ENCODE assay signal across 1 cellular context in the genomic region with DNA sequence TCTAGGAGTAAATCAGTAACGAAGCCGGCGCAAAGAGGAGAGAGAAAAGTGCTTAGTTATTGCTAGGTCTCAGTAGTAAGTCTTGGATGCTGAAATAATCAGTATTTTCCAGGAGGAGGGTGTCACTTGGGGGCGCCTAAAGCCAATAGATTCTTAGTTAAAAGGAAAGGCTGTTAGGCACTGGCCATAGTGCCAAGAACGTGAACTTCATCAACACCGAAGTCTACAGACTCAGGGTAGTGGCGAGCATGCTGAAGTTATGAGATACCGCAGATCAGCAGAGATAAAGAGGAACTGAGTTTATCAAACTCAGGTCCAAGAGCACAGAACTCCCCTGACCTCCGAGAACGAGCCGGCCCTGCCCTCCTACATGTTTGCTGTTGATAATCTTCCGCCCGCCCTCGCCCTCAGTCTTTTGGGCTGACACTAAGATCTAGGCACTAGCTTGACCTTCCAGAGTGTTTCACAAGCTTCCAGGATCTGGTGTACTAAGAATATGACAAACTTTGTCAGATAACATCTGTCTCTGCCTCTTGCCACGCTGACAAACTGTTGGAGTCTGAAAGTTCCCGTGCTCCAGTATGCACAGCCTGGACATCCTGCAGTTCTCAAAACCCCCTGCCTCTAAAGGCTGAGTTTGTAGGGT.
TF ChIP-seq lines count a peak whose summit lies in the region.

No MANE protein-coding gene starts in this region.

TF ChIP-seq in K562, 482 proteins besides CTCF, POLR2A, EP300 and RAD21 (continues in another document):
- peak in 1 of 2 experiments; percentile 19 for TF ChIP-seq E2F6 (IDR thresholded peaks at IDR 0.05; ENCODE audit: borderline replicate concordance in 1 of 2, extremely low read depth in 1 of 2, insufficient read depth in 1 of 2, insufficient read length in 1 of 2, low read depth in 1 of 2, low read length in 1 of 2, poor library complexity in 1 of 2, severe bottlenecking in 1 of 2)
- TF ChIP-seq HNRNPLL (IDR thresholded peaks at IDR 0.05; ENCODE audit: low read depth, low read length, poor library complexity, severe bottlenecking), result no peak
- no peak for TF ChIP-seq ZNF830 (CRISPR knock-in tag; IDR thresholded peaks at IDR 0.05)
- TF ChIP-seq LCOR (CRISPR knock-in tag; IDR thresholded peaks at IDR 0.05), result no peak
- TF ChIP-seq MEIS2 (IDR thresholded peaks at IDR 0.05; ENCODE audit: partially characterized antibody), result peak; percentile 61
- peak; percentile 90 for TF ChIP-seq ARID1B (IDR thresholded peaks at IDR 0.05)
- TF ChIP-seq HLTF (IDR thresholded peaks at IDR 0.05), result no peak
- peak; percentile 81 for TF ChIP-seq TCF3 (CRISPR knock-in tag; IDR thresholded peaks at IDR 0.05)
- TF ChIP-seq MTF1 (CRISPR knock-in tag; IDR thresholded peaks at IDR 0.05; ENCODE audit: borderline replicate concordance), result no peak
- 0 out of 2 replicates have a peak, but pooled peaks have one; percentile 61 for TF ChIP-seq LEF1 (IDR thresholded peaks at IDR 0.05)
- TF ChIP-seq, protein P1, sequence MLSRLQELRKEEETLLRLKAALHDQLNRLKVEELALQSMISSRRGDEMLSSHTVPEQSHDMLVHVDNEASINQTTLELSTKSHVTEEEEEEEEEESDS (CRISPR knock-in tag; IDR thresholded peaks at IDR 0.05), result no peak
- TF ChIP-seq HES1 (IDR thresholded peaks at IDR 0.05; ENCODE audit: low read depth), result peak; percentile 57; the same call in 1 of the 2 replicates
- TF ChIP-seq, protein P2, sequence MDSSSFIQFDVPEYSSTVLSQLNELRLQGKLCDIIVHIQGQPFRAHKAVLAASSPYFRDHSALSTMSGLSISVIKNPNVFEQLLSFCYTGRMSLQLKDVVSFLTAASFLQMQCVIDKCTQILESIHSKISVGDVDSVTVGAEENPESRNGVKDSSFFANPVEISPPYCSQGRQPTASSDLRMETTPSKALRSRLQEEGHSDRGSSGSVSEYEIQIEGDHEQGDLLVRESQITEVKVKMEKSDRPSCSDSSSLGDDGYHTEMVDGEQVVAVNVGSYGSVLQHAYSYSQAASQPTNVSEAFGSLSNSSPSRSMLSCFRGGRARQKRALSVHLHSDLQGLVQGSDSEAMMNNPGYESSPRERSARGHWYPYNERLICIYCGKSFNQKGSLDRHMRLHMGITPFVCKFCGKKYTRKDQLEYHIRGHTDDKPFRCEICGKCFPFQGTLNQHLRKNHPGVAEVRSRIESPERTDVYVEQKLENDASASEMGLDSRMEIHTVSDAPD (CRISPR knock-in tag; IDR thresholded peaks at IDR 0.05), result no peak
- peak; percentile 32; the same call in 1 of the 2 replicates for TF ChIP-seq ZBTB2 (IDR thresholded peaks at IDR 0.05)
- TF ChIP-seq FOXK2 (conservative IDR thresholded peaks at IDR 0.05 in 1 of 2, IDR thresholded peaks at IDR 0.05 in 1 of 2; ENCODE audit: low read depth in 2 of 2), result peak; percentile 74 to 81
- TF ChIP-seq ZNF134 (CRISPR knock-in tag; conservative IDR thresholded peaks at IDR 0.05), result no peak
- TF ChIP-seq ZNF639 (CRISPR knock-in tag; conservative IDR thresholded peaks at IDR 0.05 in 1 of 2, IDR thresholded peaks at IDR 0.05 in 1 of 2), result 0 out of 4 replicates have a peak, but pooled peaks of 1 of the 2 experiments have one; percentile 43
- TF ChIP-seq, protein P3, sequence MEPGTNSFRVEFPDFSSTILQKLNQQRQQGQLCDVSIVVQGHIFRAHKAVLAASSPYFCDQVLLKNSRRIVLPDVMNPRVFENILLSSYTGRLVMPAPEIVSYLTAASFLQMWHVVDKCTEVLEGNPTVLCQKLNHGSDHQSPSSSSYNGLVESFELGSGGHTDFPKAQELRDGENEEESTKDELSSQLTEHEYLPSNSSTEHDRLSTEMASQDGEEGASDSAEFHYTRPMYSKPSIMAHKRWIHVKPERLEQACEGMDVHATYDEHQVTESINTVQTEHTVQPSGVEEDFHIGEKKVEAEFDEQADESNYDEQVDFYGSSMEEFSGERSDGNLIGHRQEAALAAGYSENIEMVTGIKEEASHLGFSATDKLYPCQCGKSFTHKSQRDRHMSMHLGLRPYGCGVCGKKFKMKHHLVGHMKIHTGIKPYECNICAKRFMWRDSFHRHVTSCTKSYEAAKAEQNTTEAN (CRISPR knock-in tag; IDR thresholded peaks at IDR 0.05), result no peak
- peak; percentile 50 to 63 for TF ChIP-seq AFF1 (IDR thresholded peaks at IDR 0.05; ENCODE audit: low read depth in 1 of 2, partially characterized antibody in 2 of 2)
- TF ChIP-seq SOX6 (IDR thresholded peaks at IDR 0.05), result peak; percentile 76
- no peak for TF ChIP-seq JUNB (CRISPR knock-in tag; conservative IDR thresholded peaks at IDR 0.05)
- TF ChIP-seq ZNF277 (CRISPR knock-in tag; IDR thresholded peaks at IDR 0.05; ENCODE audit: borderline replicate concordance), result no peak
- peak; percentile 27; the same call in 1 of the 2 replicates for TF ChIP-seq EP400 (IDR thresholded peaks at IDR 0.05)
- TF ChIP-seq ZBTB11 (CRISPR knock-in tag; IDR thresholded peaks at IDR 0.05), result peak in 1 of 3 experiments; percentile 59; a peak in 2 of 6 replicates
- peak; percentile 63 for TF ChIP-seq ZNF766 (CRISPR knock-in tag; conservative IDR thresholded peaks at IDR 0.05)
- TF ChIP-seq HMGN3 (IDR thresholded peaks at IDR 0.05; ENCODE audit: borderline replicate concordance, extremely low read depth, insufficient read length, low read depth, low read length), result peak; percentile 40
- no peak for TF ChIP-seq ZNF695 (CRISPR knock-in tag; IDR thresholded peaks at IDR 0.05)
- TF ChIP-seq NCOA1 (IDR thresholded peaks at IDR 0.05; ENCODE audit: low read depth), result 0 out of 2 replicates have a peak, but pooled peaks have one; percentile 24
- no peak for TF ChIP-seq ZNF584 (CRISPR knock-in tag; IDR thresholded peaks at IDR 0.05; ENCODE audit: low read depth)
- TF ChIP-seq SMARCA4 (IDR thresholded peaks at IDR 0.05), result peak; percentile 79; the same call in 1 of the 2 replicates
- no peak for TF ChIP-seq IRF2 (CRISPR knock-in tag; IDR thresholded peaks at IDR 0.05)
- peak; percentile 44 for TF ChIP-seq SMAD1 (IDR thresholded peaks at IDR 0.05; ENCODE audit: low read depth, low read length, partially characterized antibody)
- peak; percentile 51 for TF ChIP-seq ZEB2 (IDR thresholded peaks at IDR 0.05)
- TF ChIP-seq, protein P4, sequence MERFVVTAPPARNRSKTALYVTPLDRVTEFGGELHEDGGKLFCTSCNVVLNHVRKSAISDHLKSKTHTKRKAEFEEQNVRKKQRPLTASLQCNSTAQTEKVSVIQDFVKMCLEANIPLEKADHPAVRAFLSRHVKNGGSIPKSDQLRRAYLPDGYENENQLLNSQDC (CRISPR knock-in tag; IDR thresholded peaks at IDR 0.05), result no peak
- TF ChIP-seq, protein P5, sequence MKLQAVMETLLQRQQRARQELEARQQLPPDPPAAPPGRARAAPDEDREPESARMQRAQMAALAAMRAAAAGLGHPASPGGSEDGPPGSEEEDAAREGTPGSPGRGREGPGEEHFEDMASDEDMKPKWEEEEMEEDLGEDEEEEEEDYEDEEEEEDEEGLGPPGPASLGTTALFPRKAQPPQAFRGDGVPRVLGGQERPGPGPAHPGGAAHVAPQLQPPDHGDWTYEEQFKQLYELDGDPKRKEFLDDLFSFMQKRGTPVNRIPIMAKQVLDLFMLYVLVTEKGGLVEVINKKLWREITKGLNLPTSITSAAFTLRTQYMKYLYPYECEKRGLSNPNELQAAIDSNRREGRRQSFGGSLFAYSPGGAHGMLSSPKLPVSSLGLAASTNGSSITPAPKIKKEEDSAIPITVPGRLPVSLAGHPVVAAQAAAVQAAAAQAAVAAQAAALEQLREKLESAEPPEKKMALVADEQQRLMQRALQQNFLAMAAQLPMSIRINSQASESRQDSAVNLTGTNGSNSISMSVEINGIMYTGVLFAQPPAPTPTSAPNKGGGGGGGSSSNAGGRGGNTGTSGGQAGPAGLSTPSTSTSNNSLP (IDR thresholded peaks at IDR 0.05; ENCODE audit: borderline replicate concordance, low read depth, low read length), result no peak
- TF ChIP-seq CBFA2T3 (IDR thresholded peaks at IDR 0.05), result peak; percentile 88
- peak in 1 of 2 experiments; percentile 86; a peak in 3 of 4 replicates for TF ChIP-seq RCOR1 (IDR thresholded peaks at IDR 0.05; ENCODE audit: borderline replicate concordance in 1 of 2, low read depth in 2 of 2, low read length in 2 of 2)
